In the genomic region with DNA sequence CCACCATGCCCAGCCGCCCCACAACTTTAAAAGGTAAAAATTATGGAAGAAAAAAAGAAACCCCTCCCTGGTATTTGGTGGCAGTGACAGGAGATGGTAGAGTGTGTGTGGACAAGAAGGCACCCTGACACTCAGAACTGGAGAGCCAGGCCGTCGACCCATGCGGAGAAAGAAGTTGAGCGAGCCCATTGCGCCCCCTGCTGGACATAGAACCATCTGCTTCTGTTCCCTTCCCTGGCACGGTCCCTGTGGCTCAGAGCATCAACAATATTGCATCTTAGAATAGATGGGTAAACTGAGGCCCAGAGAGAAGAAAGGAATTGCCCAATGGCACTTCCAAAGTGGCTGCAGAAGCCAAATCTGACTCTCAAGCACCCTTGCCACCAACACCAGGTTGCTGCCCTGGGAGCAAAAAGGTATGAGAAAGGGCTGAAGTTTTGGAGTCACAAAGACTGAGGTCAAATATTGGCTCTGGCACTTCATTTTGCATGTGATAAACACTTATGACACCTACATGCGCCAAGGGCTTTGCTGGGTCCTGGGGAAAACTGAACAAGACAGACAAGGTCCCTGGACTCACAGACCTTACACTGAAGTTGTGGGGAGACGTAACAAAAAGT, we compare ENCODE assay signal across 8 cellular contexts. TPM values are rescaled to one million over a fixed set of nuclear protein-coding genes. Genes with fewer than 3 reads are reported as not detected.
A peak's percentile ranks its signal among the peaks of the same experiment; 100 is the strongest.
DNase-seq lines count a peak whose midpoint lies in the region; ATAC-seq lines count a peak whose summit lies in the region.

No MANE protein-coding gene starts in this region.

- no peaks in the 10 kb centered on the region for H3K27me3 Mint-ChIP-seq in central memory CD8-positive, alpha-beta T cell

- peaks cover 12% of the 10 kb centered on the region for H3K36me3 Mint-ChIP-seq in central memory CD8-positive, alpha-beta T cell (ENCODE audit: insufficient read depth)

- H3K4me3 Mint-ChIP-seq in central memory CD8-positive, alpha-beta T cell, result no peak overlapping the region

- DNase-seq in SIG-M5 treated with dmso at 0.1 percent for 504 hours (lab: John Stamatoyannopoulos, UW; ENCODE audit: unreplicated experiment), result peak; percentile 59
- no peak for DNase-seq in SIG-M5 (lab: John Stamatoyannopoulos, UW)
- peak; percentile 89 for DNase-seq in NCI-H2227 (lab: John Stamatoyannopoulos, UW; ENCODE audit: unreplicated experiment)
- peak; percentile 84 for DNase-seq in activated CD4-positive, CD25-positive, alpha-beta regulatory T cell treated with anti-CD3 and anti-CD28 coated beads, Interleukin-2, amount 50 U/mL, for 72 hours
- DNase-seq in central memory CD8-positive, alpha-beta T cell (ENCODE audit: low spot score in 2 of 2), result peak; percentile 35 to 61
- DNase-seq in left lobe of liver (ENCODE audit: low spot score), result no peak
- peak; percentile 71 to 88 for DNase-seq in stimulated activated CD4-positive, alpha-beta T cell treated with anti-CD3 and anti-CD28 coated beads, Interleukin-4, amount 100 ng/mL, for 48 hours (ENCODE audit: low read depth in 2 of 2)

- no peak overlapping the region for H3K27ac Mint-ChIP-seq in central memory CD8-positive, alpha-beta T cell (ENCODE audit: low read depth)

- peaks cover 5% of the 10 kb centered on the region for H3K4me1 Mint-ChIP-seq in central memory CD8-positive, alpha-beta T cell

- H3K9me3 Mint-ChIP-seq in central memory CD8-positive, alpha-beta T cell, result no peaks in the 10 kb centered on the region

- peak; percentile 28 for ATAC-seq in central memory CD8-positive, alpha-beta T cell (replicated peaks; ENCODE audit: extremely low read depth, poor library complexity, severe bottlenecking)
- peak; percentile 83 for ATAC-seq in left lobe of liver
- ATAC-seq in HG03135 (IDR thresholded peaks at IDR 0.05; ENCODE audit: unreplicated experiment), result no peak

RNA-seq across cellular contexts. Expression of gene MRPL11, which starts 8.6 kb away (rescaled TPM):
- 28.5 TPM for total RNA-seq in left lobe of liver

RNA-seq across cellular contexts. Expression of gene NPAS4, which starts 9.3 kb away (rescaled TPM):
- not detected for total RNA-seq in left lobe of liver

RNA-seq across cellular contexts. Expression of gene PELI3, which starts 36.6 kb away (rescaled TPM):
- 4.8 TPM for total RNA-seq in left lobe of liver

RNA-seq across cellular contexts. Expression of gene DPP3, which starts 50.1 kb away (rescaled TPM):
- 24.4 TPM for total RNA-seq in left lobe of liver

RNA-seq across cellular contexts. Expression of gene SLC29A2, which starts 58.5 kb away (rescaled TPM):
- 0.48 TPM for total RNA-seq in left lobe of liver

Comparison
In these comparisons a context has a peak if more than half of its experiments do, and no peak if none do; other contexts are left out.
1. DNase-seq: peak in SIG-M5 treated with dmso at 0.1 percent for 504 hours (single experiment), NCI-H2227 (single experiment), activated CD4-positive, CD25-positive, alpha-beta regulatory T cell treated with anti-CD3 and anti-CD28 coated beads, Interleukin-2, amount 50 U/mL, for 72 hours (single experiment), central memory CD8-positive, alpha-beta T cell (2 of 2) and stimulated activated CD4-positive, alpha-beta T cell treated with anti-CD3 and anti-CD28 coated beads, Interleukin-4, amount 100 ng/mL, for 48 hours (2 of 2); none in SIG-M5 (single experiment) and left lobe of liver (single experiment).